26 cellular contexts compared by ENCODE assay signal in genomic region chr10:124217031-124217430, GRCh38.
A peak's percentile ranks its signal among the peaks of the same experiment; 100 is the strongest.
DNase-seq lines count a peak whose midpoint lies in the region; ATAC-seq and TF ChIP-seq lines count a peak whose summit lies in the region.
"Had no signal": no experiment of that assay in that cellular context is flagged by ENCODE, and none has a peak within 500 bp of the region (broad histone marks: within the 10 kb centered on the region; RNA-seq: fewer than 3 reads in every experiment).

No MANE protein-coding gene starts in this region.

- BruUV-seq in MCF 10A (replicated peaks; lab: Mats Ljungman, UMichigan) (no TSS peak), mammary epithelial cell (replicated peaks; lab: Mats Ljungman, UMichigan) (no TSS peak)

- H3K4me3 ChIP-seq in mammary epithelial cell (replicated peaks in 1 of 3; ENCODE audit: insufficient read depth in 1 of 3, low read depth in 2 of 3, low read length in 3 of 3) (no peak overlapping the region), osteoblast (ENCODE audit: insufficient read depth, low read length) (no peak overlapping the region)
- H3K4me3 ChIP-seq: A549; BLaER1 treated with 17β-estradiol and CSF1 and Interleukin-3, amounts not matched to agents 10 nM and 100 nM; GM12878 had no signal

- H4K20me1 ChIP-seq in mammary epithelial cell (ENCODE audit: insufficient read depth, low read length) (no peaks in the 10 kb centered on the region), osteoblast (ENCODE audit: insufficient read depth, low read length) (no peaks in the 10 kb centered on the region)
- H4K20me1 ChIP-seq: BLaER1 treated with 17β-estradiol and CSF1 and Interleukin-3, amounts not matched to agents 10 nM and 100 nM had no signal

- H3K4me2 ChIP-seq in mammary epithelial cell (ENCODE audit: insufficient read depth, low read depth, low read length) = no peak overlapping the region
- H3K4me2 ChIP-seq in osteoblast (ENCODE audit: insufficient read depth, low read length) = no peak overlapping the region
- H3K4me2 ChIP-seq: A549 had no signal

- H3K27me3 Mint-ChIP-seq in MCF 10A (ENCODE audit: insufficient read depth, unreplicated experiment) = no peaks in the 10 kb centered on the region
- H3K27me3 Mint-ChIP-seq in dendritic cell treated with granulocyte-macrophage colony-stimulating factor and Interleukin-4, amounts not matched to agents 40 ng/mL and 50 ng/mL, for 4 days = peaks cover 46% of the 10 kb centered on the region
- H3K27me3 Mint-ChIP-seq: B cell; CD4-positive, CD25-positive, alpha-beta regulatory T cell had no signal

- POLR2A ChIA-PET in MCF 10A (lab: Yijun Ruan, JAX) = no interaction called here

- dilution Hi-C loops in mammary epithelial cell (cut with HindIII; ENCODE audit: low sequenced_read_pairs) = no loop called here

- H3K4me3 Mint-ChIP-seq in MCF 10A (ENCODE audit: unreplicated experiment) = no peak overlapping the region
- H3K4me3 Mint-ChIP-seq in dendritic cell treated with granulocyte-macrophage colony-stimulating factor and Interleukin-4, amounts not matched to agents 40 ng/mL and 50 ng/mL, for 4 days = no peak overlapping the region
- H3K4me3 Mint-ChIP-seq: B cell; CD4-positive, alpha-beta memory T cell; CD4-positive, CD25-positive, alpha-beta regulatory T cell; CD8-positive, alpha-beta memory T cell had no signal

- intact Hi-C loops in MCF 10A (cut with micrococcal nuclease) (no loop called here), mammary epithelial cell (cut with micrococcal nuclease) (loop anchor here (10.0 kb wide), 1 partner anchor 122 kb away; the partner anchor contains the start of gene CHST15)
- intact Hi-C loops in dendritic cell treated with granulocyte-macrophage colony-stimulating factor and Interleukin-4, amounts not matched to agents 40 ng/mL and 50 ng/mL, for 4 days (cut with micrococcal nuclease) = loop anchor here (10.0 kb wide), 1 partner anchor 72 kb away; no protein-coding TSS in a partner anchor

- H3K27ac ChIP-seq in mammary epithelial cell (ENCODE audit: insufficient read depth, low read depth, low read length) (no peak overlapping the region), osteoblast (ENCODE audit: low read depth, low read length) (no peak overlapping the region)
- H3K27ac ChIP-seq: 22Rv1; A549; BLaER1 treated with 17β-estradiol and CSF1 and Interleukin-3, amounts not matched to agents 10 nM and 100 nM; C4-2B had no signal

- no peak for DNase-seq in MCF 10A (ENCODE audit: unreplicated experiment)
- no peak for DNase-seq in mammary epithelial cell
- peak; percentile 55 for DNase-seq in mesenteric fat pad (ENCODE audit: low spot score)
- DNase-seq in osteoblast (ENCODE audit: insufficient read length, low spot score, missing footprints) = peak; percentile 49
- DNase-seq in effector CD8-positive, alpha-beta T cell (lab: John Stamatoyannopoulos, UW) = no peak
- DNase-seq: AML-193; CD4-positive, alpha-beta memory T cell; CD4-positive, CD25-positive, alpha-beta regulatory T cell; CD8-positive, alpha-beta memory T cell; COR-L47; DMS 273 treated with DMSO at 0.1 percent for 48 hours; DMS153; DMS53; DMS79; DND-41; EL; GDM1 had no signal

- H3K4me1 Mint-ChIP-seq in MCF 10A (ENCODE audit: insufficient read depth, unreplicated experiment) = peaks cover 11% of the 10 kb centered on the region
- peaks cover 30% of the 10 kb centered on the region for H3K4me1 Mint-ChIP-seq in dendritic cell treated with granulocyte-macrophage colony-stimulating factor and Interleukin-4, amounts not matched to agents 40 ng/mL and 50 ng/mL, for 4 days (ENCODE audit: low read depth)
- H3K4me1 Mint-ChIP-seq: CD8-positive, alpha-beta memory T cell had no signal

- TF ChIP-seq CTCF in MCF 10A (IDR thresholded peaks at IDR 0.05; ENCODE audit: unreplicated experiment) (no peak), mammary epithelial cell (conservative IDR thresholded peaks at IDR 0.05 in 1 of 2, IDR thresholded peaks at IDR 0.05 in 1 of 2; ENCODE audit: extremely low read depth in 1 of 2, insufficient read depth in 1 of 2, low read depth in 1 of 2, low read length in 2 of 2) (no peak), osteoblast (IDR thresholded peaks at IDR 0.05; ENCODE audit: extremely low read depth, low read depth, low read length) (no peak)

- H3K9me3 Mint-ChIP-seq in MCF 10A (ENCODE audit: unreplicated experiment) = no peaks in the 10 kb centered on the region
- H3K9me3 Mint-ChIP-seq in dendritic cell treated with granulocyte-macrophage colony-stimulating factor and Interleukin-4, amounts not matched to agents 40 ng/mL and 50 ng/mL, for 4 days = no peaks in the 10 kb centered on the region
- H3K9me3 Mint-ChIP-seq: CD4-positive, alpha-beta memory T cell; CD8-positive, alpha-beta memory T cell had no signal

- in situ Hi-C loops in mammary epithelial cell (cut with MboI; ENCODE audit: low sequenced_read_pairs in 2 of 2) = no loop called here

- H3K9ac ChIP-seq in mammary epithelial cell (ENCODE audit: insufficient read depth, low read length) = no peak overlapping the region
- H3K9ac ChIP-seq: BLaER1 treated with 17β-estradiol and CSF1 and Interleukin-3, amounts not matched to agents 10 nM and 100 nM had no signal

- H3K27me3 ChIP-seq in mammary epithelial cell (ENCODE audit: insufficient read depth, low read length) (no peaks in the 10 kb centered on the region), osteoblast (ENCODE audit: insufficient read depth, low read length) (peaks cover 10% of the 10 kb centered on the region)

- WGBS in mammary epithelial cell (ENCODE audit: low coverage, missing lambda C conversion rate) = 100% methylated on average over 6 of the region's 9 CpGs

- H3K36me3 ChIP-seq in mammary epithelial cell (ENCODE audit: insufficient read depth, low read length) (no peaks in the 10 kb centered on the region), osteoblast (ENCODE audit: insufficient read depth, low read length) (no peaks in the 10 kb centered on the region)
- H3K36me3 ChIP-seq: BLaER1 treated with 17β-estradiol and CSF1 and Interleukin-3, amounts not matched to agents 10 nM and 100 nM had no signal

- CTCF ChIA-PET in MCF 10A (lab: Yijun Ruan, JAX) (interaction anchor here (0.9 to 1.2 kb wide), 2 partner anchors 8 to 170 kb away, joined by 3 read pairs; no protein-coding TSS in a partner anchor), mammary epithelial cell (lab: Charles Lee; ENCODE audit: low non-redundant PET) (no interaction called here)

- H3K9me3 ChIP-seq in mammary epithelial cell (replicated peaks; ENCODE audit: insufficient read depth, low read length) (no peaks in the 10 kb centered on the region), osteoblast (ENCODE audit: low read depth, low read length) (no peaks in the 10 kb centered on the region)
- H3K9me3 ChIP-seq: A549 had no signal

- H3K4me1 ChIP-seq in mammary epithelial cell (ENCODE audit: insufficient read depth, low read length) (peaks cover 26% of the 10 kb centered on the region), osteoblast (ENCODE audit: insufficient read depth, low read length) (peaks cover 10% of the 10 kb centered on the region)
- H3K4me1 ChIP-seq: A549 had no signal

- ATAC-seq in SK-N-SH treated with all-trans-retinoic acid at 6 μM for 48 hours (no peak), GM18907 (IDR thresholded peaks at IDR 0.05; ENCODE audit: unreplicated experiment) (no peak)
- ATAC-seq: A549, GM12878 had no signal

- H3K36me3 Mint-ChIP-seq in MCF 10A (ENCODE audit: insufficient read depth, unreplicated experiment) = no peaks in the 10 kb centered on the region
- H3K36me3 Mint-ChIP-seq in dendritic cell treated with granulocyte-macrophage colony-stimulating factor and Interleukin-4, amounts not matched to agents 40 ng/mL and 50 ng/mL, for 4 days (ENCODE audit: low read depth) = no peaks in the 10 kb centered on the region
- H3K36me3 Mint-ChIP-seq: CD4-positive, alpha-beta memory T cell; CD4-positive, CD25-positive, alpha-beta regulatory T cell; CD8-positive, alpha-beta memory T cell had no signal

- H2AFZ ChIP-seq in mammary epithelial cell (ENCODE audit: low read depth, low read length) (no peak overlapping the region), osteoblast (ENCODE audit: low read length) (no peak overlapping the region)

- H3K27ac Mint-ChIP-seq in MCF 10A (ENCODE audit: low read depth, unreplicated experiment) = peak overlapping the region; percentile 16
- peak overlapping the region; percentile 17 for H3K27ac Mint-ChIP-seq in dendritic cell treated with granulocyte-macrophage colony-stimulating factor and Interleukin-4, amounts not matched to agents 40 ng/mL and 50 ng/mL, for 4 days
- H3K27ac Mint-ChIP-seq: B cell; CD4-positive, alpha-beta memory T cell; CD4-positive, CD25-positive, alpha-beta regulatory T cell had no signal

- H3K79me2 ChIP-seq in mammary epithelial cell (ENCODE audit: insufficient read depth, low read length) (no peaks in the 10 kb centered on the region), osteoblast (ENCODE audit: insufficient read depth, low read length) (no peaks in the 10 kb centered on the region)

TF ChIP-seq in SK-N-SH treated with all-trans-retinoic acid at 6 μM for 48 hours, 23 proteins besides CTCF, POLR2A, EP300 and RAD21:
- no peak for TF ChIP-seq RARB (CRISPR knock-in tag; IDR thresholded peaks at IDR 0.05)
- no peak for TF ChIP-seq CSRNP3 (CRISPR knock-in tag; IDR thresholded peaks at IDR 0.05)
- no peak for TF ChIP-seq PPARA (CRISPR knock-in tag; IDR thresholded peaks at IDR 0.05; ENCODE audit: borderline replicate concordance)
- no peak for TF ChIP-seq TOX (CRISPR knock-in tag; IDR thresholded peaks at IDR 0.05; ENCODE audit: borderline replicate concordance)

Comparison
In these comparisons a context has a peak if more than half of its experiments do, and no peak if none do; other contexts are left out.
1. DNase-seq: peak in mesenteric fat pad (single experiment) and osteoblast (single experiment); none in MCF 10A (single experiment), mammary epithelial cell (single experiment) and effector CD8-positive, alpha-beta T cell (single experiment).